In the genomic region with DNA sequence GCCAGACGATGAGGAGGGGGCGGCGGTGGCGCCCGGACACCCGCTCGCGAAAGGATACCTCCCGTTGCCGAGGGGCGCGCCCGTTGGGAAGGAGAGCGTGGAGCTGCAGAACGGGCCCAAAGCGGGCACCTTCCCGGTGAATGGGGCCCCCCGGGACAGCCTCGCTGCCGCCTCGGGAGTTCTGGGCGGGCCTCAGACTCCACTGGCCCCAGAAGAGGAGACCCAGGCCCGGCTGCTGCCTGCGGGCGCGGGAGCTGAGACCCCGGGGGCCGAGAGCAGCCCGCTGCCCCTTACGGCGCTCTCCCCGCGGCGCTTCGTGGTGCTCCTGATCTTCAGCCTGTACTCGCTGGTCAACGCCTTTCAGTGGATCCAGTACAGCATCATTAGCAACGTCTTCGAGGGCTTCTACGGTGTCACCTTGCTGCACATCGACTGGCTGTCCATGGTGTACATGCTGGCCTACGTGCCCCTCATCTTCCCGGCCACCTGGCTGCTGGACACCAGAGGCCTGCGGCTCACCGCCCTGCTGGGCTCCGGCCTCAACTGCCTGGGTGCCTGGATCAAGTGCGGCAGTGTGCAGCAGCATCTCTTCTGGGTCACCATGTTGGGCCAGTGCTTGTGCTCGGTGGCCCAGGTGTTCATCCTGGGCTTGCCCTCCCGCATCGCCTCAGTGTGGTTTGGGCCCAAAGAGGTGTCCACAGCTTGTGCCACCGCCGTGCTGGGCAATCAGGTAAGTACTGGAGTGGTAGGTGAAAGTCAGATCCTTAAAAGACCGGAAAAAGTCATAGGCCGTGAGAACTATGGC, we compare ENCODE assay signal across 8 cellular contexts. TPM values are rescaled to one million over a fixed set of nuclear protein-coding genes. Genes with fewer than 3 reads are reported as not detected.
DNase-seq lines count a peak whose midpoint lies in the region; TF ChIP-seq lines count a peak whose summit lies in the region.

No MANE protein-coding gene starts in this region.

- CTCF ChIA-PET in activated CD4-positive, alpha-beta T cell treated with anti-CD3 and anti-CD28 coated beads, Interleukin-2, amount 10 ng/mL, durations not matched to agents 7 days and 5 days (lab: Charles Lee): interaction anchor here (0.6 to 1.0 kb wide), 2 partner anchors 10 to 297 kb away, joined by 3 read pairs; no protein-coding TSS in a partner anchor

- H3K4me3 ChIP-seq in H7 (ENCODE audit: insufficient read depth, low read depth, low read length): peak overlapping the region; percentile 98
- H3K4me3 ChIP-seq in epithelial cell of proximal tubule (ENCODE audit: low read depth, low read length): peak overlapping the region; percentile 77
- H3K4me3 ChIP-seq in mucosa of rectum (ENCODE audit: low read length in 2 of 2): peak overlapping the region; percentile 87 to 95
- peak overlapping the region; percentile 72 to 91 (median 87) for H3K4me3 ChIP-seq in thyroid gland (replicated peaks in 1 of 3)

- H3K9me3 Mint-ChIP-seq in activated CD4-positive, alpha-beta T cell treated with anti-CD3 and anti-CD28 coated beads, Interleukin-2, amount 10 ng/mL, durations not matched to agents 7 days and 5 days: no peaks in the 10 kb centered on the region

- TF ChIP-seq CTCF in epithelial cell of proximal tubule (conservative IDR thresholded peaks at IDR 0.05; ENCODE audit: low read depth, low read length) (no peak), thyroid gland (IDR thresholded peaks at IDR 0.05) (no peak)

- DNase-seq in NOMO-1 treated with DMSO at 0.1 percent for 48 hours (lab: John Stamatoyannopoulos, UW; ENCODE audit: unreplicated experiment) (peak; percentile 15), NOMO-1 treated with dmso at 0.1 percent for 144 hours (lab: John Stamatoyannopoulos, UW; ENCODE audit: unreplicated experiment) (no peak), H7 (no peak), M059J (ENCODE audit: low read depth) (peak; percentile 59), epithelial cell of proximal tubule (ENCODE audit: low read depth) (no peak), thyroid gland (peak; percentile 26 to 41)
- peak; percentile 30 for DNase-seq in activated CD4-positive, alpha-beta T cell treated with anti-CD3 and anti-CD28 coated beads, Interleukin-2, amount 10 ng/mL, durations not matched to agents 7 days and 5 days

- 15 to 25% methylated on average over 9 to 23 of the region's 54 CpGs for WGBS in thyroid gland, 2 donors

- H3K4me1 Mint-ChIP-seq in activated CD4-positive, alpha-beta T cell treated with anti-CD3 and anti-CD28 coated beads, Interleukin-2, amount 10 ng/mL, durations not matched to agents 7 days and 5 days: peaks cover 28% of the 10 kb centered on the region

- peaks cover 8% of the 10 kb centered on the region for H3K36me3 Mint-ChIP-seq in activated CD4-positive, alpha-beta T cell treated with anti-CD3 and anti-CD28 coated beads, Interleukin-2, amount 10 ng/mL, durations not matched to agents 7 days and 5 days (ENCODE audit: low read depth)

- H3K4me3 Mint-ChIP-seq in activated CD4-positive, alpha-beta T cell treated with anti-CD3 and anti-CD28 coated beads, Interleukin-2, amount 10 ng/mL, durations not matched to agents 7 days and 5 days: no peak overlapping the region

- H3K4me1 ChIP-seq in mucosa of rectum (ENCODE audit: control insufficient read depth in 2 of 2, insufficient read depth in 2 of 2, low read length in 2 of 2): peaks cover 18 to 25% of the 10 kb centered on the region in 2 donors
- peaks cover 5 to 19% of the 10 kb centered on the region in 2 donors for H3K4me1 ChIP-seq in thyroid gland

- H3K9me3 ChIP-seq in mucosa of rectum (ENCODE audit: control insufficient read depth in 2 of 2, low read length in 2 of 2) (no peaks in the 10 kb centered on the region), thyroid gland (no peaks in the 10 kb centered on the region)

- intact Hi-C loops in thyroid gland (cut with DNase I): loop anchor here (10.0 kb wide), 1 partner anchor 64 kb away; a partner anchor contains a TSS

- H3K36me3 ChIP-seq in H7 (replicated peaks; ENCODE audit: control insufficient read depth, insufficient read depth, low read length) (peaks cover 6% of the 10 kb centered on the region), mucosa of rectum (ENCODE audit: control insufficient read depth in 2 of 2, insufficient read depth in 2 of 2, low read length in 2 of 2) (no peaks in the 10 kb centered on the region), thyroid gland (no peaks in the 10 kb centered on the region)

- H3K9ac ChIP-seq in mucosa of rectum (ENCODE audit: low read depth in 1 of 2, low read length in 2 of 2): peak overlapping the region; percentile 77 to 79

- no peak for TF ChIP-seq POLR2A in thyroid gland (IDR thresholded peaks at IDR 0.05)

- H3K27me3 Mint-ChIP-seq in activated CD4-positive, alpha-beta T cell treated with anti-CD3 and anti-CD28 coated beads, Interleukin-2, amount 10 ng/mL, durations not matched to agents 7 days and 5 days: no peaks in the 10 kb centered on the region

- no peaks in the 10 kb centered on the region for H3K27me3 ChIP-seq in H7 (ENCODE audit: control insufficient read depth, insufficient read depth, low read length)
- H3K27me3 ChIP-seq in mucosa of rectum (ENCODE audit: control insufficient read depth in 2 of 2, insufficient read depth in 2 of 2, low read length in 2 of 2): no peaks in the 10 kb centered on the region
- no peaks in the 10 kb centered on the region for H3K27me3 ChIP-seq in thyroid gland

- H3K27ac ChIP-seq in mucosa of rectum (ENCODE audit: low read depth in 2 of 2, low read length in 2 of 2) (peak overlapping the region; percentile 61 to 83), thyroid gland (peak overlapping the region; percentile 61 to 87 (median 84))

- POLR2A ChIA-PET in activated CD4-positive, alpha-beta T cell treated with anti-CD3 and anti-CD28 coated beads, Interleukin-2, amount 10 ng/mL, durations not matched to agents 7 days and 5 days (lab: Charles Lee): no interaction called here

- H3K27ac Mint-ChIP-seq in activated CD4-positive, alpha-beta T cell treated with anti-CD3 and anti-CD28 coated beads, Interleukin-2, amount 10 ng/mL, durations not matched to agents 7 days and 5 days: peak overlapping the region; percentile 98

RNA-seq across cellular contexts. Expression of a gene that starts 0.6 kb away (rescaled TPM):
- 44.8 and 50.6 TPM in 2 replicates for total RNA-seq in H7 (2014; rRNA removed; shearing (Covaris generic))
- total RNA-seq in M059J (2014; rRNA removed; shearing (Covaris generic)): 4.2 and 8.1 TPM in 2 replicates
- total RNA-seq in activated CD4-positive, alpha-beta T cell treated with anti-CD3 and anti-CD28 coated beads, Interleukin-2, amount 10 ng/mL, durations not matched to agents 7 days and 5 days: 10 to 100 TPM; 11.4 to 16.7 TPM
- 6.9 and 7.0 TPM in 2 replicates for total RNA-seq in epithelial cell of proximal tubule
- total RNA-seq in thyroid gland: 1 to 10 TPM; 7.8 to 8.9 (median 8.2) TPM

RNA-seq across cellular contexts. Expression of a gene that starts 11.2 kb away (rescaled TPM):
- 0.38 and 0.63 TPM in 2 replicates for total RNA-seq in H7 (2014; rRNA removed; shearing (Covaris generic))
- total RNA-seq in M059J (2014; rRNA removed; shearing (Covaris generic)): 1.8 TPM in 1 of 2 replicates, not detected in the other
- under 1 TPM in 1 of 2 experiments, not detected in 1; 0.45 TPM for total RNA-seq in activated CD4-positive, alpha-beta T cell treated with anti-CD3 and anti-CD28 coated beads, Interleukin-2, amount 10 ng/mL, durations not matched to agents 7 days and 5 days
- total RNA-seq in epithelial cell of proximal tubule (not detected in 2 replicates), thyroid gland (not detected)

Comparison
In these comparisons a context has a peak if more than half of its experiments do, and no peak if none do; other contexts are left out.
1. DNase-seq: peak in NOMO-1 treated with DMSO at 0.1 percent for 48 hours (single experiment), M059J (single experiment), activated CD4-positive, alpha-beta T cell treated with anti-CD3 and anti-CD28 coated beads, Interleukin-2, amount 10 ng/mL, durations not matched to agents 7 days and 5 days (single experiment) and thyroid gland (2 of 2); none in NOMO-1 treated with dmso at 0.1 percent for 144 hours (single experiment), H7 (single experiment) and epithelial cell of proximal tubule (single experiment).
2. Peak in every context shown above with its lines, with median percentiles within 50 percentile points of each other: H3K4me3 ChIP-seq.